In genomic region chr12:117280019-117280680, GRCh38 we compare ENCODE assay signal across 20 cellular contexts.
"Had no signal": no experiment of that assay in that cellular context is flagged by ENCODE, and none has a peak within 500 bp of the region (broad histone marks: within the 10 kb centered on the region; RNA-seq: fewer than 3 reads in every experiment).

No MANE protein-coding gene starts in this region.

- ATAC-seq: activated CD4-positive, alpha-beta T cell treated with anti-CD3 and anti-CD28 coated beads for 36 hours; activated T-cell treated with anti-CD3 and anti-CD28 coated beads, Interleukin-2, amount 50 U/mL, for 72 hours; esophagus mucosa had no signal

- H3K27me3 ChIP-seq: brain microvascular endothelial cell had no signal

- DNase-seq: activated CD4-positive, alpha-beta memory T cell treated with anti-CD3 and anti-CD28 coated beads for 36 hours; activated CD4-positive, alpha-beta T cell treated with anti-CD3 and anti-CD28 coated beads for 36 hours; activated CD4-positive, alpha-beta T cell treated with anti-CD3 and anti-CD28 coated beads, Interleukin-2, amount 10 ng/mL, durations not matched to agents 24 days and 14 days; activated CD4-positive, CD25-positive, alpha-beta regulatory T cell; activated CD4-positive, CD25-positive, alpha-beta regulatory T cell treated with anti-CD3 and anti-CD28 coated beads, Interleukin-2, amount 50 U/mL, for 72 hours; activated CD8-positive, alpha-beta memory T cell treated with anti-CD3 and anti-CD28 coated beads, Interleukin-2, amount 50 U/mL, for 48 hours; activated gamma-delta T cell; activated naive CD4-positive, alpha-beta T cell; activated naive CD4-positive, alpha-beta T cell treated with anti-CD3 and anti-CD28 coated beads, Interleukin-2, amount 50 U/mL, for 16 hours; activated T-cell treated with anti-CD3 and anti-CD28 coated beads for 4 hours; activated T-cell treated with anti-CD3 and anti-CD28 coated beads, Interleukin-2, amount 50 U/mL, for 24 hours; activated T-cell treated with anti-CD3 and anti-CD28 coated beads, Interleukin-2, amount 50 U/mL, for 72 hours; amniotic stem cell; anterior cingulate cortex; brain microvascular endothelial cell; dorsolateral prefrontal cortex; effector memory CD4-positive, alpha-beta T cell; foreskin fibroblast had no signal

- H3K36me3 ChIP-seq: brain microvascular endothelial cell had no signal

- H3K4me3 ChIP-seq: coronary artery, dorsolateral prefrontal cortex had no signal

- H3K27ac ChIP-seq: brain microvascular endothelial cell, coronary artery, dorsolateral prefrontal cortex had no signal
